In the genomic region with DNA sequence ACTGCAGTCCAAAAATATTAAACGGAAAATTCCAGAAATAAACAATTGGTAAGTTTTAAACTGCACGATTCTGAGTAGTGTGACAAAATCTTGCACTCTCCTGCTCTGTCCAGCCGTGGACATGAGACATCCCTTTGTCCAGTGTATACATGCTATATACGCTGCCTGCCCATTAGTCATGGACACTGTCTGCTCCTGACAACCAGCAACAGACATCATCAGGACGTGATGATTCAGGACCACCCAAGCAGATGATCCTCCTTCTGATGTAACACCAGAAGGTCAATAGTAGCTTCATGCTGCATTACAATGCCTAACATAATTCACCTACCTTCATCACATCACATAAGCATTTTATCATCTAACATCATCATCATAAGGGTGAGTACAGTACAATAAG, we compare ENCODE assay signal across 21 cellular contexts. TPM values are rescaled to one million over a fixed set of nuclear protein-coding genes. Genes with fewer than 3 reads are reported as not detected.
DNase-seq lines count a peak whose midpoint lies in the region; ATAC-seq and TF ChIP-seq lines count a peak whose summit lies in the region.
"Had no signal": no experiment of that assay in that cellular context is flagged by ENCODE, and none has a peak within 500 bp of the region (broad histone marks: within the 10 kb centered on the region; RNA-seq: fewer than 3 reads in every experiment).

No MANE protein-coding gene starts in this region.

- H3K4me1 ChIP-seq in SJSA1 (replicated peaks) = peaks cover 4% of the 10 kb centered on the region; the same call in 1 of the 2 replicates
- H3K4me1 ChIP-seq: colonic mucosa, heart left ventricle had no signal

- H3K27ac Mint-ChIP-seq in progenitor cell of endocrine pancreas = peak overlapping the region; percentile 60
- H3K27ac Mint-ChIP-seq in activated T-cell treated with anti-CD3 and anti-CD28 coated beads, Interleukin-2, amount 50 U/mL, for 72 hours = no peak overlapping the region
- H3K27ac Mint-ChIP-seq: activated CD4-positive, alpha-beta T cell treated with anti-CD3 and anti-CD28 coated beads, Interleukin-2, amount 10 ng/mL, durations not matched to agents 24 days and 14 days had no signal

- no peak overlapping the region for H3K4me3 Mint-ChIP-seq in progenitor cell of endocrine pancreas (ENCODE audit: low read depth)
- no peak overlapping the region for H3K4me3 Mint-ChIP-seq in activated T-cell treated with anti-CD3 and anti-CD28 coated beads, Interleukin-2, amount 50 U/mL, for 72 hours
- H3K4me3 Mint-ChIP-seq: activated CD4-positive, alpha-beta T cell treated with anti-CD3 and anti-CD28 coated beads, Interleukin-2, amount 10 ng/mL, durations not matched to agents 24 days and 14 days had no signal

- H3K4me3 ChIP-seq in SJSA1 (no peak overlapping the region), H7 (ENCODE audit: insufficient read depth, low read depth, low read length) (no peak overlapping the region)
- H3K4me3 ChIP-seq: colonic mucosa, heart left ventricle, skin epidermis, thoracic aorta had no signal

- H3K27me3 Mint-ChIP-seq in progenitor cell of endocrine pancreas = no peaks in the 10 kb centered on the region
- H3K27me3 Mint-ChIP-seq in activated T-cell treated with anti-CD3 and anti-CD28 coated beads, Interleukin-2, amount 50 U/mL, for 72 hours (ENCODE audit: low read depth) = peaks cover 9% of the 10 kb centered on the region
- H3K27me3 Mint-ChIP-seq: activated CD4-positive, alpha-beta T cell treated with anti-CD3 and anti-CD28 coated beads, Interleukin-2, amount 10 ng/mL, durations not matched to agents 24 days and 14 days had no signal

- H3K27ac ChIP-seq in SJSA1 = 0 out of 2 replicates have a peak overlapping the region, but pooled peaks have one; percentile 21
- H3K27ac ChIP-seq: colonic mucosa, heart left ventricle, HL-60, skin epidermis, thoracic aorta had no signal

- no peak for TF ChIP-seq CTCF in progenitor cell of endocrine pancreas (IDR thresholded peaks at IDR 0.05; ENCODE audit: unreplicated experiment)

- peak; percentile 13 for DNase-seq in GM04504 (ENCODE audit: low read depth)
- DNase-seq in SJSA1 (ENCODE audit: low read depth in 1 of 2, low spot score in 2 of 2) = peak; percentile 55 to 81
- peak; percentile 10 for DNase-seq in fibroblast of the conjunctiva (ENCODE audit: low read depth)
- no peak for DNase-seq in progenitor cell of endocrine pancreas (ENCODE audit: low spot score, unreplicated experiment)
- no peak for DNase-seq in 8988T
- DNase-seq in activated T-cell treated with anti-CD3 and anti-CD28 coated beads, Interleukin-2, amount 50 U/mL, for 72 hours = no peak
- DNase-seq in H7 = no peak
- no peak for DNase-seq in activated CD4-positive, alpha-beta T cell treated with anti-CD3 and anti-CD28 coated beads for 1 hour
- DNase-seq: activated CD4-positive, alpha-beta T cell treated with anti-CD3 and anti-CD28 coated beads, Interleukin-2, amount 10 ng/mL, durations not matched to agents 24 days and 14 days; anterior cingulate cortex; colonic mucosa; heart left ventricle; KG1; NCI-H1092 treated with DMSO at 0.1 percent for 48 hours; NCI-H524 treated with DMSO at 0.1 percent for 48 hours; occipital lobe; stimulated activated CD4-positive, alpha-beta T cell treated with anti-CD3 and anti-CD28 coated beads, Interleukin-4, amount 100 ng/mL, for 4 hours; stimulated activated CD8-positive, alpha-beta memory T cell treated with anti-CD3 and anti-CD28 coated beads, Interleukin-4, amount 100 ng/mL, for 48 hours had no signal

- peaks cover 20% of the 10 kb centered on the region for H3K36me3 Mint-ChIP-seq in progenitor cell of endocrine pancreas (ENCODE audit: insufficient read depth)
- H3K36me3 Mint-ChIP-seq in activated T-cell treated with anti-CD3 and anti-CD28 coated beads, Interleukin-2, amount 50 U/mL, for 72 hours (ENCODE audit: insufficient read depth in 2 of 2) = peaks cover 0 to 4% of the 10 kb centered on the region in 2 donors

- H3K36me3 ChIP-seq in SJSA1 (no peaks in the 10 kb centered on the region), H7 (replicated peaks; ENCODE audit: control insufficient read depth, insufficient read depth, low read length) (no peaks in the 10 kb centered on the region)
- H3K36me3 ChIP-seq: colonic mucosa, heart left ventricle, thoracic aorta had no signal

- H3K27me3 ChIP-seq in SJSA1 (replicated peaks) = no peaks in the 10 kb centered on the region
- H3K27me3 ChIP-seq in H7 (ENCODE audit: control insufficient read depth, insufficient read depth, low read length) = no peaks in the 10 kb centered on the region
- H3K27me3 ChIP-seq: colonic mucosa, heart left ventricle had no signal

- no peak for ATAC-seq in activated T-cell treated with anti-CD3 and anti-CD28 coated beads, Interleukin-2, amount 50 U/mL, for 72 hours (replicated peaks in 1 of 2)
- ATAC-seq: heart left ventricle had no signal

- H3K9me3 Mint-ChIP-seq in progenitor cell of endocrine pancreas (ENCODE audit: low read depth) = peaks cover 38% of the 10 kb centered on the region
- H3K9me3 Mint-ChIP-seq in activated T-cell treated with anti-CD3 and anti-CD28 coated beads, Interleukin-2, amount 50 U/mL, for 72 hours = peaks cover 7 to 9% of the 10 kb centered on the region in 2 donors

- no peaks in the 10 kb centered on the region for H3K9me3 ChIP-seq in SJSA1 (replicated peaks)
- H3K9me3 ChIP-seq: colonic mucosa, heart left ventricle, thoracic aorta had no signal

- peaks cover 5% of the 10 kb centered on the region for H3K4me1 Mint-ChIP-seq in progenitor cell of endocrine pancreas (ENCODE audit: low read depth)
- no peaks in the 10 kb centered on the region for H3K4me1 Mint-ChIP-seq in activated T-cell treated with anti-CD3 and anti-CD28 coated beads, Interleukin-2, amount 50 U/mL, for 72 hours (ENCODE audit: low read depth)
- H3K4me1 Mint-ChIP-seq: activated CD4-positive, alpha-beta T cell treated with anti-CD3 and anti-CD28 coated beads, Interleukin-2, amount 10 ng/mL, durations not matched to agents 24 days and 14 days had no signal

RNA-seq across cellular contexts. Expression of gene ATRX, which starts 36.3 kb away (rescaled TPM):
- 26.6 and 53.7 TPM in 2 replicates for total RNA-seq in SJSA1 (2014; rRNA removed; shearing (Covaris generic))
- total RNA-seq in progenitor cell of endocrine pancreas = 153 and 167 TPM in 2 replicates
- 10 to 100 TPM; 74.5 to 77.0 TPM for total RNA-seq in activated T-cell treated with anti-CD3 and anti-CD28 coated beads, Interleukin-2, amount 50 U/mL, for 72 hours
- total RNA-seq in H7 (2014; rRNA removed; shearing (Covaris generic)) = 24.5 and 33.8 TPM in 2 replicates

Comparison
In these comparisons a context has a peak if more than half of its experiments do, and no peak if none do; other contexts are left out.
1. DNase-seq: peak in GM04504 (single experiment), SJSA1 (2 of 2) and fibroblast of the conjunctiva (single experiment); none in progenitor cell of endocrine pancreas (single experiment), 8988T (single experiment), activated T-cell treated with anti-CD3 and anti-CD28 coated beads, Interleukin-2, amount 50 U/mL, for 72 hours (0 of 2), H7 (single experiment) and activated CD4-positive, alpha-beta T cell treated with anti-CD3 and anti-CD28 coated beads for 1 hour (single experiment).